20 cellular contexts compared by ENCODE assay signal in the genomic region with DNA sequence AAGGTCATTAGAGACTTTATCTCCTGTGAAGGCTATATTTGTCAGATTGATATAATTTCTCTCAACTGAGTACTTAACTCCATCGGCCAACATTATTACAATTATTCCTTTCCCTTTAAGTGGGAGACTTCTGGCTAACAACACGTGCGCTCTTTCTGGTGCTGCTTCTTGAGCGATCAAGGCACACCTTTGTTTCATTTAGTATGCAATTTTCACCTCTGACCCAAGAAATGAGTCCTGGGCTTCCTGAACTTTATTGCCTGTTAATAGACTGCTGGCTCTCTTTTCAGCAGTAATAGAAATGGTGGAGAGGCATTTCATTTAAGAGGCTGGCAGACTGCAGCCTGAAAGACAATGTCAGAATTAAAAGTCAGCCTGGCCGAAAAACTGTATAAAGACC.
"Had no signal": no experiment of that assay in that cellular context is flagged by ENCODE, and none has a peak within 500 bp of the region (broad histone marks: within the 10 kb centered on the region; RNA-seq: fewer than 3 reads in every experiment).

No MANE protein-coding gene starts in this region.

- H3K27me3 ChIP-seq: heart right ventricle, right atrium auricular region, sigmoid colon had no signal

- H3K4me3 Mint-ChIP-seq: immature natural killer cell, naive B cell, nephron progenitor cell had no signal

- H3K4me1 ChIP-seq: gastrocnemius medialis, heart right ventricle, right atrium auricular region, sigmoid colon had no signal

- H3K9me3 ChIP-seq: gastrocnemius medialis, heart right ventricle, right atrium auricular region, sigmoid colon had no signal

- ATAC-seq: esophagus mucosa, gastrocnemius medialis, heart right ventricle, left ventricle myocardium superior had no signal

- H3K4me1 Mint-ChIP-seq: immature natural killer cell, naive B cell had no signal

- H3K9me3 Mint-ChIP-seq: naive B cell, nephron progenitor cell, type B pancreatic cell had no signal

- H3K27ac ChIP-seq: coronary artery, dorsolateral prefrontal cortex, gastrocnemius medialis, heart right ventricle, right atrium auricular region, sigmoid colon, skin epidermis had no signal

- H3K36me3 ChIP-seq: gastrocnemius medialis, heart right ventricle, right atrium auricular region, sigmoid colon had no signal

- H3K4me3 ChIP-seq: coronary artery, dorsolateral prefrontal cortex, gastrocnemius medialis, heart right ventricle, lung, right atrium auricular region, sigmoid colon, skin epidermis had no signal

- DNase-seq: dorsolateral prefrontal cortex; effector CD8-positive, alpha-beta T cell; gastrocnemius medialis; heart right ventricle; immature natural killer cell; left ventricle myocardium superior; mesenchymal stem cell; midbrain; naive B cell; nephron progenitor cell; posterior cingulate gyrus; sigmoid colon; stimulated activated CD4-positive, alpha-beta T cell treated with anti-CD3 and anti-CD28 coated beads, Interleukin-12 subunit alpha, Interleukin-12 subunit beta, amount 100 ng/mL, for 4 hours; stimulated activated naive CD4-positive, alpha-beta T cell had no signal

- H3K36me3 Mint-ChIP-seq: immature natural killer cell, naive B cell, type B pancreatic cell had no signal

- H3K27ac Mint-ChIP-seq: immature natural killer cell, naive B cell, nephron progenitor cell, type B pancreatic cell had no signal
